1 cellular context compared by ENCODE assay signal in the genomic region with DNA sequence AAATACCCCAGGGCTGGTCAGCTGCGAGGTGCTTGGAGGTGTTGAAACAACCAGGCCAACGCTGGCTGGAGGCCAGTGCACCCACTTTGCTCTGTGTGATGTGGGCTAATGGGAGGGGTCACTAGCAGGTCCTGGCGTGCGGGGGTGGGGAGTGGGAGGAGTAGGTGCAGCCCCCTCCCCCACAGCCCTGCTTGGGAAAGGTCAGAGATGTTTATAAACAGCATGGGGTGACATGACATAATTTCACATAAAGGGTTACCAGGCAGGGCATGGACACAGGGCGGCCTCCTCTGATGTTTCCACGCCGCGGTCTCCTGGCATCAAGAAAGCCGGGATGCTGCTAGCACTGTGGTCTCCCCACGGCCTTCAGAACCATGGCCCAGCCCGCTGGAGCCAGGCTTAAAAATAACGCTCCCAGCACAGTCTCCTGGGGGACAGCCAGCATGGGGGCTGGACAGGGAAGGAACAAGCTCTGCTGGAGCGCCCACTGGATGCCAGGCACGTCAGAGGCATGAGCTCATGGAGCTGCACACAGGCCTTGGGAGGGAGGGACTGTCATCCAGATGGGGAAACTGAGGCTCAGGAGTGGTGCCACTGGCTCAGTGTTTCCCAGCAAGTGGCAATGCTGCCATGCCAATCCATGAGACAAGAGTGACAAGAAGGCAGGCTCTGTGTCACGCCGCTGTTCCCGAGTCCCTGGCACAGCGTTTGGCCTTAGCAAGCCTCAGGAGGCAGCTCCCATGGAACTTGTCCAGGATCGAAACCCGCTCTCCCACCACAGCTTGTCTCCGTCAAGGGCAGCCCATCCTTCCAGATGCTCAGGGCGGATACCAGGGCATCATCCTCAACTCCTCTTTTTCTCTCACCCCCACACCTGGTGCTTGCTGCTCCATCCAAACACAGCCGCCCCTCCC.
TF ChIP-seq lines count a peak whose summit lies in the region.

No MANE protein-coding gene starts in this region.

TF ChIP-seq in HepG2, 621 proteins besides CTCF, POLR2A, EP300 and RAD21 (continued from another document and continues in another):
- TF ChIP-seq, protein P1, sequence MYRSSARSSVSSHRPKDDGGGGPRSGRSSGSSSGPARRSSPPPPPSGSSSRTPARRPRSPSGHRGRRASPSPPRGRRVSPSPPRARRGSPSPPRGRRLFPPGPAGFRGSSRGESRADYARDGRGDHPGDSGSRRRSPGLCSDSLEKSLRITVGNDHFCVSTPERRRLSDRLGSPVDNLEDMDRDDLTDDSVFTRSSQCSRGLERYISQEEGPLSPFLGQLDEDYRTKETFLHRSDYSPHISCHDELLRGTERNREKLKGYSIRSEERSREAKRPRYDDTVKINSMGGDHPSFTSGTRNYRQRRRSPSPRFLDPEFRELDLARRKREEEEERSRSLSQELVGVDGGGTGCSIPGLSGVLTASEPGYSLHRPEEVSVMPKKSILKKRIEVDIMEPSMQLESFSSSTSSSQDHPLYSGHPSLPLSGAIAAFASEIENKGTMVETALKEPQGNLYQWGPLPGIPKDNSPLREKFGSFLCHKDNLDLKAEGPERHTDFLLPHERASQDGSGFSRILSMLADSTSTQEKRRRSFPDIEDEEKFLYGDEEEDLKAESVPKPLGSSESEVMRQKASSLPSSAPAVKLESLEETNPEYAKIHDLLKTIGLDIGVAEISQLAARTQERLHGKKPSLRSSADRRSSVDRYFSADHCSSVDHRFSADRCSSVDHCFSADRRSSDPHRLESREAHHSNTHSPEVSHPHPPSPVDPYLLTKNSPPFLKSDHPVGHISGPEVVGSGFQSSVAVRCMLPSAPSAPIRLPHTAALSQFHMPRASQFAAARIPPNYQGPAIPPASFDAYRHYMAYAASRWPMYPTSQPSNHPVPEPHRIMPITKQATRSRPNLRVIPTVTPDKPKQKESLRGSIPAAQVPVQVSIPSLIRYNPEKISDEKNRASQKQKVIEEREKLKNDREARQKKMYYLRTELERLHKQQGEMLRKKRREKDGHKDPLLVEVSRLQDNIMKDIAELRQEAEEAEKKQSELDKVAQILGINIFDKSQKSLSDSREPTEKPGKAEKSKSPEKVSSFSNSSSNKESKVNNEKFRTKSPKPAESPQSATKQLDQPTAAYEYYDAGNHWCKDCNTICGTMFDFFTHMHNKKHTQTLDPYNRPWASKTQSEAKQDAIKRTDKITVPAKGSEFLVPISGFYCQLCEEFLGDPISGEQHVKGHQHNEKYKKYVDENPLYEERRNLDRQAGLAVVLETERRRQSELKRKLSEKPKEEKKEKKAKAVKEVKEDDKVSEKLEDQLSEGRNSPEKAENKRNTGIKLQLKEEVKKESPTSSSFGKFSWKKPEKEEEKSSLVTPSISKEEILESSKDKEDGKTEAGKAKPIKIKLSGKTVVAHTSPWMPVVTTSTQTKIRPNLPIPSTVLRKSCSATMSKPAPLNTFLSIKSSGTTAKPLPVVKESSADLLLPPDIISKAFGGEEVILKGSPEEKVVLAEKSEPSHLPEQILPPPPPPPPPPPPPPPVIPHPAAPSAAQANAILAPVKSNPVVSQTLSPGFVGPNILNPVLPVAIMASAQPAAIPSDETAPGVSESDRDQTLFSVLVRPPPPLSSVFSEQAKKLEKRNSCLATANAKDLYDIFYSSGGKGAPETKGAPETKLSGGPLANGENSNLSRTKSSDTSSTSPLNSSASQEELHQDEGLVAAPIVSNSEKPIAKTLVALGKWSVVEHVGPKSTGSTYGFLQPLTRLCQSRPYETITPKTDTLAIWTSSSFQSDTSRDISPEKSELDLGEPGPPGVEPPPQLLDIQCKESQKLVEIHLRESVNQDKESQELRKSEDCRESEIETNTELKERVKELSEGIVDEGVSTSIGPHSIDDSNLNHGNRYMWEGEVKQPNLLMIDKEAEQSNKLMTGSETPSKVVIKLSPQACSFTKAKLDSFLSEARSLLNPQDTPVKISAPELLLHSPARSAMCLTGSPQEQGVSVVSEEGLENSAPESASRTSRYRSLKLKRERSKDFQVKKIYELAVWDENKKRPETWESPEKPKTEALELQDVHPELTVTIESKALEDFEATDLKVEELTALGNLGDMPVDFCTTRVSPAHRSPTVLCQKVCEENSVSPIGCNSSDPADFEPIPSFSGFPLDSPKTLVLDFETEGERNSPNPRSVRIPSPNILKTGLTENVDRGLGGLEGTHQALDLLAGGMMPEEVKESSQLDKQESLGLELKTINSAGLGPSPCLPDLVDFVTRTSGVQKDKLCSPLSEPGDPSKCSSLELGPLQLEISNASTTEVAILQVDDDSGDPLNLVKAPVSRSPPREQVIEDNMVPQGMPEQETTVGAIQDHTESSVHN (CRISPR knock-in tag; IDR thresholded peaks at IDR 0.05), result peak; percentile 86; the same call in 1 of the 2 replicates
- TF ChIP-seq AGO1 (IDR thresholded peaks at IDR 0.05; ENCODE audit: low read depth, low read length, poor library complexity, severe bottlenecking), result peak; percentile 86
- TF ChIP-seq, protein P2, sequence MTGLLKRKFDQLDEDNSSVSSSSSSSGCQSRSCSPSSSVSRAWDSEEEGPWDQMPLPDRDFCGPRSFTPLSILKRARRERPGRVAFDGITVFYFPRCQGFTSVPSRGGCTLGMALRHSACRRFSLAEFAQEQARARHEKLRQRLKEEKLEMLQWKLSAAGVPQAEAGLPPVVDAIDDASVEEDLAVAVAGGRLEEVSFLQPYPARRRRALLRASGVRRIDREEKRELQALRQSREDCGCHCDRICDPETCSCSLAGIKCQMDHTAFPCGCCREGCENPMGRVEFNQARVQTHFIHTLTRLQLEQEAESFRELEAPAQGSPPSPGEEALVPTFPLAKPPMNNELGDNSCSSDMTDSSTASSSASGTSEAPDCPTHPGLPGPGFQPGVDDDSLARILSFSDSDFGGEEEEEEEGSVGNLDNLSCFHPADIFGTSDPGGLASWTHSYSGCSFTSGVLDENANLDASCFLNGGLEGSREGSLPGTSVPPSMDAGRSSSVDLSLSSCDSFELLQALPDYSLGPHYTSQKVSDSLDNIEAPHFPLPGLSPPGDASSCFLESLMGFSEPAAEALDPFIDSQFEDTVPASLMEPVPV (CRISPR knock-in tag; IDR thresholded peaks at IDR 0.05), result peak; percentile 98; the same call in 1 of the 2 replicates
- TF ChIP-seq, protein P3, sequence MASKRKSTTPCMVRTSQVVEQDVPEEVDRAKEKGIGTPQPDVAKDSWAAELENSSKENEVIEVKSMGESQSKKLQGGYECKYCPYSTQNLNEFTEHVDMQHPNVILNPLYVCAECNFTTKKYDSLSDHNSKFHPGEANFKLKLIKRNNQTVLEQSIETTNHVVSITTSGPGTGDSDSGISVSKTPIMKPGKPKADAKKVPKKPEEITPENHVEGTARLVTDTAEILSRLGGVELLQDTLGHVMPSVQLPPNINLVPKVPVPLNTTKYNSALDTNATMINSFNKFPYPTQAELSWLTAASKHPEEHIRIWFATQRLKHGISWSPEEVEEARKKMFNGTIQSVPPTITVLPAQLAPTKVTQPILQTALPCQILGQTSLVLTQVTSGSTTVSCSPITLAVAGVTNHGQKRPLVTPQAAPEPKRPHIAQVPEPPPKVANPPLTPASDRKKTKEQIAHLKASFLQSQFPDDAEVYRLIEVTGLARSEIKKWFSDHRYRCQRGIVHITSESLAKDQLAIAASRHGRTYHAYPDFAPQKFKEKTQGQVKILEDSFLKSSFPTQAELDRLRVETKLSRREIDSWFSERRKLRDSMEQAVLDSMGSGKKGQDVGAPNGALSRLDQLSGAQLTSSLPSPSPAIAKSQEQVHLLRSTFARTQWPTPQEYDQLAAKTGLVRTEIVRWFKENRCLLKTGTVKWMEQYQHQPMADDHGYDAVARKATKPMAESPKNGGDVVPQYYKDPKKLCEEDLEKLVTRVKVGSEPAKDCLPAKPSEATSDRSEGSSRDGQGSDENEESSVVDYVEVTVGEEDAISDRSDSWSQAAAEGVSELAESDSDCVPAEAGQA (IDR thresholded peaks at IDR 0.05; ENCODE audit: low read depth), result peak; percentile 76; the same call in 1 of the 2 replicates
- TF ChIP-seq, protein P3 (CRISPR knock-in tag; IDR thresholded peaks at IDR 0.05; ENCODE audit: borderline replicate concordance), result peak; percentile 66; the same call in 1 of the 2 replicates
- peak; percentile 87 for TF ChIP-seq RBM39 (IDR thresholded peaks at IDR 0.05; ENCODE audit: low read depth, low read length, poor library complexity, severe bottlenecking)
- TF ChIP-seq ZEB1 (IDR thresholded peaks at IDR 0.05; ENCODE audit: insufficient replicate concordance, low read depth), result peak; percentile 84
- TF ChIP-seq CCDC6 (CRISPR knock-in tag; IDR thresholded peaks at IDR 0.05), result peak; percentile 89
- TF ChIP-seq, protein P4, sequence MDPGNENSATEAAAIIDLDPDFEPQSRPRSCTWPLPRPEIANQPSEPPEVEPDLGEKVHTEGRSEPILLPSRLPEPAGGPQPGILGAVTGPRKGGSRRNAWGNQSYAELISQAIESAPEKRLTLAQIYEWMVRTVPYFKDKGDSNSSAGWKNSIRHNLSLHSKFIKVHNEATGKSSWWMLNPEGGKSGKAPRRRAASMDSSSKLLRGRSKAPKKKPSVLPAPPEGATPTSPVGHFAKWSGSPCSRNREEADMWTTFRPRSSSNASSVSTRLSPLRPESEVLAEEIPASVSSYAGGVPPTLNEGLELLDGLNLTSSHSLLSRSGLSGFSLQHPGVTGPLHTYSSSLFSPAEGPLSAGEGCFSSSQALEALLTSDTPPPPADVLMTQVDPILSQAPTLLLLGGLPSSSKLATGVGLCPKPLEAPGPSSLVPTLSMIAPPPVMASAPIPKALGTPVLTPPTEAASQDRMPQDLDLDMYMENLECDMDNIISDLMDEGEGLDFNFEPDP (CRISPR knock-in tag; conservative IDR thresholded peaks at IDR 0.05), result peak; percentile 96; the same call in 1 of the 2 replicates
- TF ChIP-seq PLRG1 (conservative IDR thresholded peaks at IDR 0.05), result no peak
- peak; percentile 96 for TF ChIP-seq ZNF205 (CRISPR knock-in tag; IDR thresholded peaks at IDR 0.05)
- TF ChIP-seq ZIK1 (CRISPR knock-in tag; IDR thresholded peaks at IDR 0.05; ENCODE audit: borderline replicate concordance, low read depth), result peak; percentile 24; the same call in 1 of the 2 replicates
- TF ChIP-seq, protein P5, sequence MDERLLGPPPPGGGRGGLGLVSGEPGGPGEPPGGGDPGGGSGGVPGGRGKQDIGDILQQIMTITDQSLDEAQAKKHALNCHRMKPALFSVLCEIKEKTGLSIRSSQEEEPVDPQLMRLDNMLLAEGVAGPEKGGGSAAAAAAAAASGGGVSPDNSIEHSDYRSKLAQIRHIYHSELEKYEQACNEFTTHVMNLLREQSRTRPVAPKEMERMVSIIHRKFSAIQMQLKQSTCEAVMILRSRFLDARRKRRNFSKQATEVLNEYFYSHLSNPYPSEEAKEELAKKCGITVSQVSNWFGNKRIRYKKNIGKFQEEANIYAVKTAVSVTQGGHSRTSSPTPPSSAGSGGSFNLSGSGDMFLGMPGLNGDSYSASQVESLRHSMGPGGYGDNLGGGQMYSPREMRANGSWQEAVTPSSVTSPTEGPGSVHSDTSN (CRISPR knock-in tag; IDR thresholded peaks at IDR 0.05), result peak; percentile 56
- TF ChIP-seq SOX13 (IDR thresholded peaks at IDR 0.05), result peak; percentile 95
- TF ChIP-seq SOX13 (CRISPR knock-in tag; conservative IDR thresholded peaks at IDR 0.05 in 1 of 2, IDR thresholded peaks at IDR 0.05 in 1 of 2), result peak in 1 of 2 experiments; percentile 98; a peak in 2 of 4 replicates
- TF ChIP-seq, protein P6, sequence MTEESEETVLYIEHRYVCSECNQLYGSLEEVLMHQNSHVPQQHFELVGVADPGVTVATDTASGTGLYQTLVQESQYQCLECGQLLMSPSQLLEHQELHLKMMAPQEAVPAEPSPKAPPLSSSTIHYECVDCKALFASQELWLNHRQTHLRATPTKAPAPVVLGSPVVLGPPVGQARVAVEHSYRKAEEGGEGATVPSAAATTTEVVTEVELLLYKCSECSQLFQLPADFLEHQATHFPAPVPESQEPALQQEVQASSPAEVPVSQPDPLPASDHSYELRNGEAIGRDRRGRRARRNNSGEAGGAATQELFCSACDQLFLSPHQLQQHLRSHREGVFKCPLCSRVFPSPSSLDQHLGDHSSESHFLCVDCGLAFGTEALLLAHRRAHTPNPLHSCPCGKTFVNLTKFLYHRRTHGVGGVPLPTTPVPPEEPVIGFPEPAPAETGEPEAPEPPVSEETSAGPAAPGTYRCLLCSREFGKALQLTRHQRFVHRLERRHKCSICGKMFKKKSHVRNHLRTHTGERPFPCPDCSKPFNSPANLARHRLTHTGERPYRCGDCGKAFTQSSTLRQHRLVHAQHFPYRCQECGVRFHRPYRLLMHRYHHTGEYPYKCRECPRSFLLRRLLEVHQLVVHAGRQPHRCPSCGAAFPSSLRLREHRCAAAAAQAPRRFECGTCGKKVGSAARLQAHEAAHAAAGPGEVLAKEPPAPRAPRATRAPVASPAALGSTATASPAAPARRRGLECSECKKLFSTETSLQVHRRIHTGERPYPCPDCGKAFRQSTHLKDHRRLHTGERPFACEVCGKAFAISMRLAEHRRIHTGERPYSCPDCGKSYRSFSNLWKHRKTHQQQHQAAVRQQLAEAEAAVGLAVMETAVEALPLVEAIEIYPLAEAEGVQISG (CRISPR knock-in tag; IDR thresholded peaks at IDR 0.05), result peak; percentile 91
- peak; percentile 99 for TF ChIP-seq PHF21A (CRISPR knock-in tag; IDR thresholded peaks at IDR 0.05)
- TF ChIP-seq BRD4 (CRISPR knock-in tag; IDR thresholded peaks at IDR 0.05), result peak; percentile 93
- TF ChIP-seq ZBTB42 (CRISPR knock-in tag; IDR thresholded peaks at IDR 0.05), result peak; percentile 86; the same call in 1 of the 2 replicates
- TF ChIP-seq, protein P7, sequence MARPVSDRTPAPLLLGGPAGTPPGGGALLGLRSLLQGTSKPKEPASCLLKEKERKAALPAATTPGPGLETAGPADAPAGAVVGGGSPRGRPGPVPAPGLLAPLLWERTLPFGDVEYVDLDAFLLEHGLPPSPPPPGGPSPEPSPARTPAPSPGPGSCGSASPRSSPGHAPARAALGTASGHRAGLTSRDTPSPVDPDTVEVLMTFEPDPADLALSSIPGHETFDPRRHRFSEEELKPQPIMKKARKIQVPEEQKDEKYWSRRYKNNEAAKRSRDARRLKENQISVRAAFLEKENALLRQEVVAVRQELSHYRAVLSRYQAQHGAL (CRISPR knock-in tag; IDR thresholded peaks at IDR 0.05; ENCODE audit: not compliant biosample characterization), result no peak
- peak; percentile 88; the same call in 1 of the 2 replicates for TF ChIP-seq RARG (CRISPR knock-in tag; IDR thresholded peaks at IDR 0.05; ENCODE audit: low read depth)
- TF ChIP-seq ZKSCAN8 (CRISPR knock-in tag; IDR thresholded peaks at IDR 0.05; ENCODE audit: borderline replicate concordance), result peak; percentile 93
